1 cellular context compared by ENCODE assay signal in the genomic region with DNA sequence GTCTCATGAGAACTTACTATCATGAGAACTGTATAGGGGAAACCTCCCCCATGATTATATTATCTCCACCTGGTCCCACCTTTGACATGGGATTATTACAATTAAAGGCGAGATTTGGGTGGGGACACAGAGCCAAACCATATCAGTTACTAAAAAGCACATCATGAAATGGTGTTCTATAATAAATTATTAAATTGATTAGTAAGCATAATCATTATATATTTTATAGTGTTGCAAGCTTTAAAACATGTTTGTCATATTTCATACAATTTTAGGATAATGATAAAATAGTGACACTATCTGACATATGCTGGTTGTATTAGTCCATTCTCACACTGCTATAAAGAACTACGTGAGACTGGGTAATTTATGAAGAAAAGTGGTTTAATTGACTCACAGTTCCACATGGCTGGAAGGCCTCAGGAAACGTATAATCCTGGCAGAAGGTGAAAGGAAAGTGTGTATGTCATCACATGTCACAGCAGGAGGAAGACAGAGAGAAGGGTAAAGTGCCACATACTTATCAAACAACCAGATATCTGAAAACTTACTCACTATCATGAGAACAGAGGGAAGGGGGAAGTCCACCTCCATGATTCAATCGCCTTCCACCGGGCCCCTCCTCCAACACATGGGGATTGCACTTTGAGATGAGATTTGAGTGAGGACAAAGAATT.
TF ChIP-seq lines count a peak whose summit lies in the region.

No MANE protein-coding gene starts in this region.

TF ChIP-seq in HepG2, 621 proteins besides CTCF, POLR2A, EP300 and RAD21 (continued from another document):
- TF ChIP-seq, protein P1, sequence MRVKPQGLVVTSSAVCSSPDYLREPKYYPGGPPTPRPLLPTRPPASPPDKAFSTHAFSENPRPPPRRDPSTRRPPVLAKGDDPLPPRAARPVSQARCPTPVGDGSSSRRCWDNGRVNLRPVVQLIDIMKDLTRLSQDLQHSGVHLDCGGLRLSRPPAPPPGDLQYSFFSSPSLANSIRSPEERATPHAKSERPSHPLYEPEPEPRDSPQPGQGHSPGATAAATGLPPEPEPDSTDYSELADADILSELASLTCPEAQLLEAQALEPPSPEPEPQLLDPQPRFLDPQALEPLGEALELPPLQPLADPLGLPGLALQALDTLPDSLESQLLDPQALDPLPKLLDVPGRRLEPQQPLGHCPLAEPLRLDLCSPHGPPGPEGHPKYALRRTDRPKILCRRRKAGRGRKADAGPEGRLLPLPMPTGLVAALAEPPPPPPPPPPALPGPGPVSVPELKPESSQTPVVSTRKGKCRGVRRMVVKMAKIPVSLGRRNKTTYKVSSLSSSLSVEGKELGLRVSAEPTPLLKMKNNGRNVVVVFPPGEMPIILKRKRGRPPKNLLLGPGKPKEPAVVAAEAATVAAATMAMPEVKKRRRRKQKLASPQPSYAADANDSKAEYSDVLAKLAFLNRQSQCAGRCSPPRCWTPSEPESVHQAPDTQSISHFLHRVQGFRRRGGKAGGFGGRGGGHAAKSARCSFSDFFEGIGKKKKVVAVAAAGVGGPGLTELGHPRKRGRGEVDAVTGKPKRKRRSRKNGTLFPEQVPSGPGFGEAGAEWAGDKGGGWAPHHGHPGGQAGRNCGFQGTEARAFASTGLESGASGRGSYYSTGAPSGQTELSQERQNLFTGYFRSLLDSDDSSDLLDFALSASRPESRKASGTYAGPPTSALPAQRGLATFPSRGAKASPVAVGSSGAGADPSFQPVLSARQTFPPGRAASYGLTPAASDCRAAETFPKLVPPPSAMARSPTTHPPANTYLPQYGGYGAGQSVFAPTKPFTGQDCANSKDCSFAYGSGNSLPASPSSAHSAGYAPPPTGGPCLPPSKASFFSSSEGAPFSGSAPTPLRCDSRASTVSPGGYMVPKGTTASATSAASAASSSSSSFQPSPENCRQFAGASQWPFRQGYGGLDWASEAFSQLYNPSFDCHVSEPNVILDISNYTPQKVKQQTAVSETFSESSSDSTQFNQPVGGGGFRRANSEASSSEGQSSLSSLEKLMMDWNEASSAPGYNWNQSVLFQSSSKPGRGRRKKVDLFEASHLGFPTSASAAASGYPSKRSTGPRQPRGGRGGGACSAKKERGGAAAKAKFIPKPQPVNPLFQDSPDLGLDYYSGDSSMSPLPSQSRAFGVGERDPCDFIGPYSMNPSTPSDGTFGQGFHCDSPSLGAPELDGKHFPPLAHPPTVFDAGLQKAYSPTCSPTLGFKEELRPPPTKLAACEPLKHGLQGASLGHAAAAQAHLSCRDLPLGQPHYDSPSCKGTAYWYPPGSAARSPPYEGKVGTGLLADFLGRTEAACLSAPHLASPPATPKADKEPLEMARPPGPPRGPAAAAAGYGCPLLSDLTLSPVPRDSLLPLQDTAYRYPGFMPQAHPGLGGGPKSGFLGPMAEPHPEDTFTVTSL (CRISPR knock-in tag; IDR thresholded peaks at IDR 0.05; ENCODE audit: borderline replicate concordance) = no peak
- TF ChIP-seq, protein P2, sequence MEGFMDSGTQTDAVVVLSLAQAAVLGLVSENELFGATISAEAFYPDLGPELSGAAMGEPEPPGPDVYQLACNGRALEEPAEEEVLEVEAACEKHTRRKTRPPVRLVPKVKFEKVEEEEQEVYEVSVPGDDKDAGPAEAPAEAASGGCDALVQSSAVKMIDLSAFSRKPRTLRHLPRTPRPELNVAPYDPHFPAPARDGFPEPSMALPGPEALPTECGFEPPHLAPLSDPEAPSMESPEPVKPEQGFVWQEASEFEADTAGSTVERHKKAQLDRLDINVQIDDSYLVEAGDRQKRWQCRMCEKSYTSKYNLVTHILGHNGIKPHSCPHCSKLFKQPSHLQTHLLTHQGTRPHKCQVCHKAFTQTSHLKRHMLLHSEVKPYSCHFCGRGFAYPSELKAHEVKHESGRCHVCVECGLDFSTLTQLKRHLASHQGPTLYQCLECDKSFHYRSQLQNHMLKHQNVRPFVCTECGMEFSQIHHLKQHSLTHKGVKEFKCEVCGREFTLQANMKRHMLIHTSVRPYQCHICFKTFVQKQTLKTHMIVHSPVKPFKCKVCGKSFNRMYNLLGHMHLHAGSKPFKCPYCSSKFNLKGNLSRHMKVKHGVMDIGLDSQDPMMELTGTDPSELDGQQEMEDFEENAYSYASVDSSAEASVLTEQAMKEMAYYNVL (CRISPR knock-in tag; IDR thresholded peaks at IDR 0.05; ENCODE audit: borderline replicate concordance) = no peak
- peak in 1 of 2 experiments; percentile 52; a peak in 2 of 4 replicates for TF ChIP-seq MAFK (conservative IDR thresholded peaks at IDR 0.05 in 1 of 2, IDR thresholded peaks at IDR 0.05 in 1 of 2; ENCODE audit: low read length in 2 of 2)
